ENCODE assay signal across 33 cellular contexts in the genomic region with DNA sequence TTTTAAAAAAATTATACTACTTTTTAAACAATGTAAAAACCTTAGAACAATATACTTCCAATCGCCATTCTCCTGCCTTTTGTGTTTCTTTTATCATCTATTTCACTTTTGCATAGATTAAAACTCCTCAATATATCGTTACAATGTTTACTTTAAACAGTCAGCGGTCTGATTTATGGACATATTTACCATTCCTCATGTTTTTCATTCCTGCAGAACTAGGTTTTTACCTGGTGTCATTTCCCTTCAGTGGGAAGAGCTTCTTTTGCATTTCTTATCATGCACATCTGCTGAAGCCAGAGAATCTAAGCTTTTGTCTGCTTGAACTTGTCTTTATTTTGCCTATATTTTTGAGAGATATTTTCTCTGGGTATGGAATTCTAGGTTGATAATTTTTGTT.
"Had no signal": no experiment of that assay in that cellular context is flagged by ENCODE, and none has a peak within 500 bp of the region (broad histone marks: within the 10 kb centered on the region; RNA-seq: fewer than 3 reads in every experiment).

No MANE protein-coding gene starts in this region.

- H3K27me3 ChIP-seq: adrenal gland, body of pancreas, brain microvascular endothelial cell, breast epithelium had no signal

- H3K4me1 ChIP-seq: adrenal gland, body of pancreas, breast epithelium had no signal

- H3K4me3 ChIP-seq: adrenal gland, body of pancreas, breast epithelium had no signal

- H3K36me3 ChIP-seq: adrenal gland, brain microvascular endothelial cell, breast epithelium had no signal

- H3K9me3 ChIP-seq: adrenal gland had no signal

- ATAC-seq: activated CD8-positive, alpha-beta T cell treated with anti-CD3 and anti-CD28 coated beads for 36 hours; activated naive CD4-positive, alpha-beta T cell treated with anti-CD3 and anti-CD28 coated beads, Interleukin-2, amount 50 U/mL, for 72 hours; activated T-cell treated with anti-CD3 and anti-CD28 coated beads, Interleukin-2, amount 50 U/mL, for 4 hours; activated T-cell treated with anti-CD3 and anti-CD28 coated beads, Interleukin-2, amount 50 U/mL, for 72 hours; activated T-helper 17 cell treated with anti-CD3 and anti-CD28 coated beads, Interleukin-2, amount 50 U/mL, for 72 hours; body of pancreas had no signal

- H3K27ac ChIP-seq: adrenal gland, body of pancreas, brain microvascular endothelial cell, breast epithelium, VCaP had no signal

- FAIRE-seq: astrocyte, colon had no signal

- DNase-seq: activated B cell treated with CpG ODN at 0.5 μM for 24 hours; activated CD4-positive, alpha-beta memory T cell treated with anti-CD3 and anti-CD28 coated beads for 36 hours; activated CD4-positive, alpha-beta T cell treated with anti-CD3 and anti-CD28 coated beads for 4 hours; activated CD4-positive, alpha-beta T cell treated with anti-CD3 and anti-CD28 coated beads, Interleukin-2, amount 10 ng/mL, durations not matched to agents 24 days and 14 days; activated CD4-positive, alpha-beta T cell treated with anti-CD3 and anti-CD28 coated beads, Interleukin-2, amount 50 U/mL, for 1 hour; activated CD4-positive, alpha-beta T cell treated with anti-CD3 and anti-CD28 coated beads, Interleukin-2, amount 50 U/mL, for 4 hours; activated CD4-positive, CD25-positive, alpha-beta regulatory T cell treated with anti-CD3 and anti-CD28 coated beads, Interleukin-2, amount 50 U/mL, for 72 hours; activated CD8-positive, alpha-beta memory T cell treated with anti-CD3 and anti-CD28 coated beads, Interleukin-2, amount 50 U/mL, for 4 hours; activated CD8-positive, alpha-beta T cell treated with anti-CD3 and anti-CD28 coated beads for 36 hours; activated effector memory CD4-positive, alpha-beta T cell treated with anti-CD3 and anti-CD28 coated beads, Interleukin-2, amount 50 U/mL, for 16 hours; activated gamma-delta T cell treated with Interleukin-2 at 50 U/mL for 16 hours; activated naive CD4-positive, alpha-beta T cell; activated naive CD4-positive, alpha-beta T cell treated with anti-CD3 and anti-CD28 coated beads for 36 hours; activated naive CD4-positive, alpha-beta T cell treated with anti-CD3 and anti-CD28 coated beads, Interleukin-2, amount 50 U/mL, for 16 hours; activated naive CD8-positive, alpha-beta T cell treated with anti-CD3 and anti-CD28 coated beads for 36 hours; activated T-cell treated with anti-CD3 and anti-CD28 coated beads for 4 hours; activated T-cell treated with anti-CD3 and anti-CD28 coated beads, Interleukin-2, amount 50 U/mL, for 1 hour; activated T-cell treated with anti-CD3 and anti-CD28 coated beads, Interleukin-2, amount 50 U/mL, for 4 hours; activated T-cell treated with anti-CD3 and anti-CD28 coated beads, Interleukin-2, amount 50 U/mL, for 72 hours; adrenal gland; amniotic stem cell; aorta; body of pancreas; brain microvascular endothelial cell; central memory CD4-positive, alpha-beta T cell; T-helper 2 cell; T-helper 9 cell had no signal
